8 cellular contexts compared by ENCODE assay signal in genomic region chr1:161540562-161540945, GRCh38. TPM values are rescaled to one million over a fixed set of nuclear protein-coding genes. Genes with fewer than 3 reads are reported as not detected.
DNase-seq lines count a peak whose midpoint lies in the region; ATAC-seq, FAIRE-seq and TF ChIP-seq lines count a peak whose summit lies in the region.
"Not testable (repeated sequence)": the region's sequence is repeated elsewhere in the genome, so short reads cannot be mapped to it uniquely, and the experiment has no call there.

No MANE protein-coding gene starts in this region.

- not testable (repeated sequence) for TF ChIP-seq EP300 in HepG2 (IDR thresholded peaks at IDR 0.05; ENCODE audit: low read depth in 2 of 2, low read length in 2 of 2); HepG2 (CRISPR knock-in tag; IDR thresholded peaks at IDR 0.05; ENCODE audit: borderline replicate concordance)

- H3K27ac ChIP-seq in AG04450 (ENCODE audit: low read depth, low read length); endodermal cell (ENCODE audit: low read depth, low read length); HepG2 (ENCODE audit: extremely low read length, insufficient read depth, low read length); skeletal muscle tissue (ENCODE audit: low read depth, low read length): not testable (repeated sequence)
- H3K27ac ChIP-seq in RWPE1: peak overlapping the region; percentile 83

- H4K20me1 ChIP-seq in HepG2 (ENCODE audit: insufficient read depth, low read length): not testable (repeated sequence)

- not testable (repeated sequence) for H3K4me1 ChIP-seq in endodermal cell (ENCODE audit: control insufficient read depth, insufficient read depth, low read length); HepG2 (ENCODE audit: insufficient read depth, low read length); skeletal muscle tissue (ENCODE audit: control insufficient read depth in 3 of 3, insufficient read depth in 3 of 3, low read length in 3 of 3)

- TF ChIP-seq RAD21 in HepG2 (CRISPR knock-in tag; IDR thresholded peaks at IDR 0.05): not testable (repeated sequence)

- CTCF ChIA-PET in AG04450 (lab: Charles Lee); RWPE1 (lab: Yijun Ruan, JAX): not testable (repeated sequence)
- CTCF ChIA-PET in HepG2 (lab: Yijun Ruan, JAX; ENCODE audit: low intra/inter-chr PET ratio, low total read pairs): interaction anchor here (0.6 kb wide), 1 partner anchor 22 kb away, joined by 3 read pairs; no protein-coding TSS in a partner anchor

- in situ Hi-C loops in HepG2 (cut with HindIII; ENCODE audit: extremely low pct_ligation_motif_present, low pct_unique_long_range_greater_than_20kb): not testable (repeated sequence)

- BruUV-seq in HepG2 (replicated peaks; lab: Mats Ljungman, UMichigan): not testable (repeated sequence)

- H3K4me3 Mint-ChIP-seq in activated T-helper 17 cell treated with anti-CD3 and anti-CD28 coated beads, Interleukin-2, amount 50 U/mL, for 72 hours: peak overlapping the region; percentile 81
- H3K4me3 Mint-ChIP-seq in endodermal cell: peak overlapping the region; percentile 74

- peaks cover 40% of the 10 kb centered on the region for H3K4me1 Mint-ChIP-seq in activated T-helper 17 cell treated with anti-CD3 and anti-CD28 coated beads, Interleukin-2, amount 50 U/mL, for 72 hours
- H3K4me1 Mint-ChIP-seq in endodermal cell: not testable (repeated sequence)

- FAIRE-seq in HepG2 (lab: Jason Lieb, UNC): not testable (repeated sequence)

- POLR2A ChIA-PET in AG04450 (lab: Yijun Ruan, JAX): interaction anchor here (0.6 kb wide), 1 partner anchor 10 kb away, joined by 4 read pairs; no protein-coding TSS in a partner anchor
- POLR2A ChIA-PET in RWPE1 (lab: Yijun Ruan, JAX; ENCODE audit: low non-redundant PET); HepG2 (lab: Yijun Ruan, JAX): not testable (repeated sequence)

- not testable (repeated sequence) for H2AFZ ChIP-seq in HepG2 (ENCODE audit: low read length)

- not testable (repeated sequence) for H3K27me3 Mint-ChIP-seq in activated T-helper 17 cell treated with anti-CD3 and anti-CD28 coated beads, Interleukin-2, amount 50 U/mL, for 72 hours
- peaks cover 29% of the 10 kb centered on the region for H3K27me3 Mint-ChIP-seq in endodermal cell (ENCODE audit: insufficient read depth)

- TF ChIP-seq POLR2A in GM19099 (IDR thresholded peaks at IDR 0.05; ENCODE audit: extremely low read depth, insufficient read length, low read depth): peak; percentile 3
- not testable (repeated sequence) for TF ChIP-seq POLR2A in HepG2 (IDR thresholded peaks at IDR 0.05; ENCODE audit: insufficient read depth in 1 of 2, low read depth in 2 of 2, low read length in 2 of 2)

- intact Hi-C loops in HepG2 (cut with micrococcal nuclease; ENCODE audit: unreplicated experiment): not testable (repeated sequence)

- peak overlapping the region; percentile 99 for H3K27ac Mint-ChIP-seq in activated T-helper 17 cell treated with anti-CD3 and anti-CD28 coated beads, Interleukin-2, amount 50 U/mL, for 72 hours
- H3K27ac Mint-ChIP-seq in endodermal cell: not testable (repeated sequence)

- not testable (repeated sequence) for H3K27me3 ChIP-seq in AG04450 (ENCODE audit: control insufficient read depth, insufficient read depth, low read length); HepG2 (ENCODE audit: control insufficient read depth in 1 of 2, insufficient read depth in 2 of 2, low read length in 2 of 2)
- peaks cover 18% of the 10 kb centered on the region for H3K27me3 ChIP-seq in endodermal cell (ENCODE audit: control insufficient read depth, insufficient read depth, low read length, poor library complexity, severe bottlenecking)
- H3K27me3 ChIP-seq in skeletal muscle tissue (ENCODE audit: control insufficient read depth in 3 of 3, insufficient read depth in 3 of 3, low read length in 3 of 3): peaks cover 2 to 11% (median 4%) of the 10 kb centered on the region in 3 donors

- ATAC-seq in HG03196 (IDR thresholded peaks at IDR 0.05; ENCODE audit: unreplicated experiment) (peak; percentile 29), HepG2 (peak; percentile 44)
- ATAC-seq in activated T-helper 17 cell treated with anti-CD3 and anti-CD28 coated beads, Interleukin-2, amount 50 U/mL, for 72 hours (replicated peaks): peak; percentile 49

- peaks cover 15% of the 10 kb centered on the region for H3K36me3 Mint-ChIP-seq in activated T-helper 17 cell treated with anti-CD3 and anti-CD28 coated beads, Interleukin-2, amount 50 U/mL, for 72 hours (ENCODE audit: low read depth)
- H3K36me3 Mint-ChIP-seq in endodermal cell (ENCODE audit: low read depth): not testable (repeated sequence)

- H3K36me3 ChIP-seq in endodermal cell (ENCODE audit: control insufficient read depth, insufficient read depth, low read length); HepG2 (replicated peaks in 1 of 2; ENCODE audit: control insufficient read depth in 1 of 2, insufficient read depth in 2 of 2, low read length in 2 of 2); skeletal muscle tissue (ENCODE audit: control insufficient read depth in 3 of 3, insufficient read depth in 3 of 3, low read length in 3 of 3): not testable (repeated sequence)

- not testable (repeated sequence) for TF ChIP-seq CTCF in AG04450 (IDR thresholded peaks at IDR 0.05; ENCODE audit: low read depth, low read length); RWPE1 (conservative IDR thresholded peaks at IDR 0.05; ENCODE audit: low read depth); endodermal cell (conservative IDR thresholded peaks at IDR 0.05); HepG2 (CRISPR knock-in tag; IDR thresholded peaks at IDR 0.05)

- DNase-seq in AG04450 (ENCODE audit: low read depth, low spot score); RWPE1 (ENCODE audit: low spot score); endodermal cell; HepG2 (ENCODE audit: low spot score): not testable (repeated sequence)

- H3K4me3 ChIP-seq in AG04450 (ENCODE audit: low read depth, low read length): peak overlapping the region; percentile 75
- peak overlapping the region; percentile 92 for H3K4me3 ChIP-seq in endodermal cell (ENCODE audit: low read length)
- peak overlapping the region in 2 of 3 experiments; percentile 58 to 66; a peak in 4 of 6 replicates for H3K4me3 ChIP-seq in HepG2 (replicated peaks in 1 of 3; ENCODE audit: insufficient read depth in 1 of 3, low read depth in 2 of 3, low read length in 3 of 3)
- H3K4me3 ChIP-seq in skeletal muscle tissue (ENCODE audit: low read length in 3 of 3): peak overlapping the region in 2 of 3 donors; percentile 67 to 74

- H3K79me2 ChIP-seq in HepG2 (ENCODE audit: insufficient read depth, low read length): not testable (repeated sequence)

- H3K4me2 ChIP-seq in HepG2 (ENCODE audit: low read depth, low read length): peak overlapping the region; percentile 71

- not testable (repeated sequence) for H3K9me3 ChIP-seq in AG04450 (ENCODE audit: control insufficient read depth, insufficient read depth, low read length); endodermal cell (ENCODE audit: control insufficient read depth, low read length); HepG2 (ENCODE audit: low read length); skeletal muscle tissue (ENCODE audit: control insufficient read depth in 3 of 3, low read length in 3 of 3)

- 67 to 83% methylated on average over 9 to 10 of the region's 10 CpGs for WGBS in endodermal cell (ENCODE audit: insufficient coverage in 1 of 2, insufficient read length in 1 of 2), 2 experiments
- 11% methylated on average over 10 of the region's 10 CpGs for WGBS in HepG2 (ENCODE audit: low lambda C conversion rate)

- H3K9ac ChIP-seq in endodermal cell (ENCODE audit: extremely low read depth, low read length, poor library complexity, severe bottlenecking); HepG2 (ENCODE audit: insufficient read depth, low read depth, low read length); skeletal muscle tissue (ENCODE audit: low read depth in 1 of 3, low read length in 3 of 3): not testable (repeated sequence)

- H3K9me3 Mint-ChIP-seq in activated T-helper 17 cell treated with anti-CD3 and anti-CD28 coated beads, Interleukin-2, amount 50 U/mL, for 72 hours: not testable (repeated sequence)
- peaks cover 14% of the 10 kb centered on the region for H3K9me3 Mint-ChIP-seq in endodermal cell

RNA-seq across cellular contexts. Expression of gene FCGR3A, which starts 9.1 kb away (rescaled TPM):
- polyA plus RNA-seq in AG04450 (2011; rRNA removed): not detected in 2 replicates
- polyA minus RNA-seq in AG04450 (2011; rRNA and poly(A)+ RNA removed): not detected in 2 replicates
- not detected for total RNA-seq in activated T-helper 17 cell treated with anti-CD3 and anti-CD28 coated beads, Interleukin-2, amount 50 U/mL, for 72 hours
- total RNA-seq in endodermal cell: not detected
- not detected for polyA plus RNA-seq in endodermal cell (2013, experiment 1 of 2)
- polyA plus RNA-seq in endodermal cell (2013, experiment 2 of 2): not detected
- not detected in 2 replicates for total RNA-seq in HepG2 (2016; rRNA removed; fragmentation: Illumina TruSeq; extraction: Trizol)
- total RNA-seq in HepG2 (2016; cell fraction: cytosol; rRNA removed; fragmentation: Illumina TruSeq; extraction: Trizol; ENCODE audit: low read depth): not detected in 2 replicates
- total RNA-seq in HepG2 (2016; cell fraction: insoluble cytoplasmic fraction; rRNA removed; fragmentation: Illumina TruSeq; extraction: Trizol): not detected in 2 replicates
- not detected in 2 replicates for total RNA-seq in HepG2 (2016; cell fraction: membrane; rRNA removed; fragmentation: Illumina TruSeq; extraction: Trizol)
- not detected in 2 replicates for total RNA-seq in HepG2 (2016; cell fraction: nucleus; rRNA removed; fragmentation: Illumina TruSeq; extraction: Trizol)
- polyA plus RNA-seq in HepG2 (2011; rRNA removed): not detected in 2 replicates
- polyA plus RNA-seq in HepG2 (2011; cell fraction: cytosol; rRNA removed): not detected in 2 replicates
- polyA plus RNA-seq in HepG2 (2011; cell fraction: nucleus; rRNA removed): not detected in 2 replicates
- not detected in 2 replicates for polyA plus RNA-seq in HepG2 (2012)
- not detected in 2 replicates for polyA plus RNA-seq in HepG2 (2016; cell fraction: cytosol; fragmentation: Illumina TruSeq; extraction: Trizol; ENCODE audit: low read depth)
- polyA plus RNA-seq in HepG2 (2016; cell fraction: insoluble cytoplasmic fraction; fragmentation: Illumina TruSeq; extraction: Trizol; ENCODE audit: low read depth): not detected in 2 replicates
- not detected in 2 replicates for polyA plus RNA-seq in HepG2 (2016; cell fraction: membrane; fragmentation: Illumina TruSeq; extraction: Trizol; ENCODE audit: low read depth)
- polyA plus RNA-seq in HepG2 (2016; cell fraction: nucleus; fragmentation: Illumina TruSeq; extraction: Trizol; ENCODE audit: insufficient read depth, low read depth): not detected in 2 replicates
- not detected in 2 replicates for polyA minus RNA-seq in HepG2 (2011; rRNA and poly(A)+ RNA removed; ENCODE audit: low replicate concordance)
- not detected in 2 replicates for polyA minus RNA-seq in HepG2 (2011; cell fraction: cytosol; rRNA and poly(A)+ RNA removed)
- polyA minus RNA-seq in HepG2 (2011; cell fraction: nucleus; rRNA and poly(A)+ RNA removed): not detected in 2 replicates
- total RNA-seq in skeletal muscle tissue: 1.6 TPM

RNA-seq across cellular contexts. Expression of gene HSPA6, which starts 16.2 kb away (rescaled TPM):
- 0.27 and 0.63 TPM in 2 replicates for polyA plus RNA-seq in AG04450 (2011; rRNA removed)
- 0.56 TPM in 1 of 2 replicates, not detected in the other for polyA minus RNA-seq in AG04450 (2011; rRNA and poly(A)+ RNA removed)
- total RNA-seq in activated T-helper 17 cell treated with anti-CD3 and anti-CD28 coated beads, Interleukin-2, amount 50 U/mL, for 72 hours: under 1 TPM; 0.37 to 0.41 TPM
- not detected for total RNA-seq in endodermal cell
- 0.68 TPM for polyA plus RNA-seq in endodermal cell (2013, experiment 1 of 2)
- 0.83 TPM for polyA plus RNA-seq in endodermal cell (2013, experiment 2 of 2)
- not detected in 2 replicates for total RNA-seq in HepG2 (2016; rRNA removed; fragmentation: Illumina TruSeq; extraction: Trizol)
- total RNA-seq in HepG2 (2016; cell fraction: cytosol; rRNA removed; fragmentation: Illumina TruSeq; extraction: Trizol; ENCODE audit: low read depth): not detected in 2 replicates
- not detected in 2 replicates for total RNA-seq in HepG2 (2016; cell fraction: insoluble cytoplasmic fraction; rRNA removed; fragmentation: Illumina TruSeq; extraction: Trizol)
- not detected in 2 replicates for total RNA-seq in HepG2 (2016; cell fraction: membrane; rRNA removed; fragmentation: Illumina TruSeq; extraction: Trizol)
- total RNA-seq in HepG2 (2016; cell fraction: nucleus; rRNA removed; fragmentation: Illumina TruSeq; extraction: Trizol): not detected in 2 replicates
- polyA plus RNA-seq in HepG2 (2011; rRNA removed): 0.07 and 0.16 TPM in 2 replicates
- 0.04 and 0.10 TPM in 2 replicates for polyA plus RNA-seq in HepG2 (2011; cell fraction: cytosol; rRNA removed)
- 0.21 and 0.36 TPM in 2 replicates for polyA plus RNA-seq in HepG2 (2011; cell fraction: nucleus; rRNA removed)
- polyA plus RNA-seq in HepG2 (2012): 0.12 and 0.33 TPM in 2 replicates
- not detected in 2 replicates for polyA plus RNA-seq in HepG2 (2016; cell fraction: cytosol; fragmentation: Illumina TruSeq; extraction: Trizol; ENCODE audit: low read depth)
- not detected in 2 replicates for polyA plus RNA-seq in HepG2 (2016; cell fraction: insoluble cytoplasmic fraction; fragmentation: Illumina TruSeq; extraction: Trizol; ENCODE audit: low read depth)
- not detected in 2 replicates for polyA plus RNA-seq in HepG2 (2016; cell fraction: membrane; fragmentation: Illumina TruSeq; extraction: Trizol; ENCODE audit: low read depth)
- polyA plus RNA-seq in HepG2 (2016; cell fraction: nucleus; fragmentation: Illumina TruSeq; extraction: Trizol; ENCODE audit: insufficient read depth, low read depth): not detected in 2 replicates
- 0.14 and 0.63 TPM in 2 replicates for polyA minus RNA-seq in HepG2 (2011; rRNA and poly(A)+ RNA removed; ENCODE audit: low replicate concordance)
- not detected in 2 replicates for polyA minus RNA-seq in HepG2 (2011; cell fraction: cytosol; rRNA and poly(A)+ RNA removed)
- polyA minus RNA-seq in HepG2 (2011; cell fraction: nucleus; rRNA and poly(A)+ RNA removed): 0.62 TPM in 1 of 2 replicates, not detected in the other
- 0.52 TPM for total RNA-seq in skeletal muscle tissue

RNA-seq across cellular contexts. Expression of gene FCGR2A, which starts 35.3 kb away (rescaled TPM):
- 2.0 and 2.3 TPM in 2 replicates for polyA plus RNA-seq in AG04450 (2011; rRNA removed)
- polyA minus RNA-seq in AG04450 (2011; rRNA and poly(A)+ RNA removed): 0.83 and 1.4 TPM in 2 replicates
- total RNA-seq in activated T-helper 17 cell treated with anti-CD3 and anti-CD28 coated beads, Interleukin-2, amount 50 U/mL, for 72 hours: not detected
- total RNA-seq in endodermal cell: not detected
- polyA plus RNA-seq in endodermal cell (2013, experiment 1 of 2): 0.32 TPM
- 0.66 TPM for polyA plus RNA-seq in endodermal cell (2013, experiment 2 of 2)
- not detected in 2 replicates for total RNA-seq in HepG2 (2016; rRNA removed; fragmentation: Illumina TruSeq; extraction: Trizol)
- not detected in 2 replicates for total RNA-seq in HepG2 (2016; cell fraction: cytosol; rRNA removed; fragmentation: Illumina TruSeq; extraction: Trizol; ENCODE audit: low read depth)
- total RNA-seq in HepG2 (2016; cell fraction: insoluble cytoplasmic fraction; rRNA removed; fragmentation: Illumina TruSeq; extraction: Trizol): 0.04 TPM in 1 of 2 replicates, not detected in the other
- not detected in 2 replicates for total RNA-seq in HepG2 (2016; cell fraction: membrane; rRNA removed; fragmentation: Illumina TruSeq; extraction: Trizol)
- total RNA-seq in HepG2 (2016; cell fraction: nucleus; rRNA removed; fragmentation: Illumina TruSeq; extraction: Trizol): not detected in 2 replicates
- polyA plus RNA-seq in HepG2 (2011; rRNA removed): 0.31 and 0.44 TPM in 2 replicates
- 0.28 and 8.4 TPM in 2 replicates for polyA plus RNA-seq in HepG2 (2011; cell fraction: cytosol; rRNA removed)
- 0.08 and 0.09 TPM in 2 replicates for polyA plus RNA-seq in HepG2 (2011; cell fraction: nucleus; rRNA removed)
- polyA plus RNA-seq in HepG2 (2012): 0.39 TPM in 1 of 2 replicates, not detected in the other
- polyA plus RNA-seq in HepG2 (2016; cell fraction: cytosol; fragmentation: Illumina TruSeq; extraction: Trizol; ENCODE audit: low read depth): 0.09 TPM in 1 of 2 replicates, not detected in the other
- polyA plus RNA-seq in HepG2 (2016; cell fraction: insoluble cytoplasmic fraction; fragmentation: Illumina TruSeq; extraction: Trizol; ENCODE audit: low read depth): not detected in 2 replicates
- polyA plus RNA-seq in HepG2 (2016; cell fraction: membrane; fragmentation: Illumina TruSeq; extraction: Trizol; ENCODE audit: low read depth): 0.41 TPM in 1 of 2 replicates, not detected in the other
- not detected in 2 replicates for polyA plus RNA-seq in HepG2 (2016; cell fraction: nucleus; fragmentation: Illumina TruSeq; extraction: Trizol; ENCODE audit: insufficient read depth, low read depth)
- polyA minus RNA-seq in HepG2 (2011; rRNA and poly(A)+ RNA removed; ENCODE audit: low replicate concordance): 0.48 and 2.3 TPM in 2 replicates
- not detected in 2 replicates for polyA minus RNA-seq in HepG2 (2011; cell fraction: cytosol; rRNA and poly(A)+ RNA removed)
- polyA minus RNA-seq in HepG2 (2011; cell fraction: nucleus; rRNA and poly(A)+ RNA removed): 0.13 TPM in 1 of 2 replicates, not detected in the other
- total RNA-seq in skeletal muscle tissue: 12.0 TPM

Comparison
In these comparisons a context has a peak if more than half of its experiments do, and no peak if none do; other contexts are left out.
1. RNA of gene FCGR2A, which starts 35.3 kb away (total RNA-seq): 12.0 TPM in skeletal muscle tissue (single experiment); not detected in endodermal cell, not detected in activated T-helper 17 cell treated with anti-CD3 and anti-CD28 coated beads, Interleukin-2, amount 50 U/mL, for 72 hours and 0.04 TPM in HepG2; every median in the first group is over 10 times any median in the second.
2. Peak in every context shown above with its lines, with median percentiles within 50 percentile points of each other: H3K4me3 ChIP-seq and ATAC-seq.